In the genomic region with DNA sequence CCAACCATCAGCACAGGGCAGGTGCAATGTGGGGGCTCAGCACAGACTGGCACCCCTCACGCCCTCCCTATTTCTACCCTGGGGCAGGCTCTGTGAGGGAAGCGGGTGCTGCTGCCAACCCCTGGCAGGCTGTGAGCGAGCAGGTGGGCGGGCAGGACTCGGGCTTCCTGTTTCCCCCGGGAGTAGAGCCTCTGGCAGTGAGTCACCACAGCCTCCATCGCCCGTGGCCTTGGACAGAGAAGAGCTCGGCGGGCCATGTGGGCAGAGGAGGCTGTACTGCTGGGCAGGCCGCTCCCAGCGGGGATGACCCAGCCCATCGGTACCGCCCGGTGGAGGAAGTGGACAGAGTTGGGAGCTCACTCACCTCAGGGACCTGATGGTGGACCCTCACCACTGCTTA, we compare ENCODE assay signal across 1 cellular context.
TF ChIP-seq lines count a peak whose summit lies in the region.

No MANE protein-coding gene starts in this region.

TF ChIP-seq in GM23338, 12 proteins besides CTCF, POLR2A, EP300 and RAD21 (continued from another document):
- TF ChIP-seq REST (IDR thresholded peaks at IDR 0.05; ENCODE audit: unreplicated experiment) (no peak), STAT1 (IDR thresholded peaks at IDR 0.05; ENCODE audit: unreplicated experiment) (no peak)
